ENCODE assay signal across 15 cellular contexts in the genomic region with DNA sequence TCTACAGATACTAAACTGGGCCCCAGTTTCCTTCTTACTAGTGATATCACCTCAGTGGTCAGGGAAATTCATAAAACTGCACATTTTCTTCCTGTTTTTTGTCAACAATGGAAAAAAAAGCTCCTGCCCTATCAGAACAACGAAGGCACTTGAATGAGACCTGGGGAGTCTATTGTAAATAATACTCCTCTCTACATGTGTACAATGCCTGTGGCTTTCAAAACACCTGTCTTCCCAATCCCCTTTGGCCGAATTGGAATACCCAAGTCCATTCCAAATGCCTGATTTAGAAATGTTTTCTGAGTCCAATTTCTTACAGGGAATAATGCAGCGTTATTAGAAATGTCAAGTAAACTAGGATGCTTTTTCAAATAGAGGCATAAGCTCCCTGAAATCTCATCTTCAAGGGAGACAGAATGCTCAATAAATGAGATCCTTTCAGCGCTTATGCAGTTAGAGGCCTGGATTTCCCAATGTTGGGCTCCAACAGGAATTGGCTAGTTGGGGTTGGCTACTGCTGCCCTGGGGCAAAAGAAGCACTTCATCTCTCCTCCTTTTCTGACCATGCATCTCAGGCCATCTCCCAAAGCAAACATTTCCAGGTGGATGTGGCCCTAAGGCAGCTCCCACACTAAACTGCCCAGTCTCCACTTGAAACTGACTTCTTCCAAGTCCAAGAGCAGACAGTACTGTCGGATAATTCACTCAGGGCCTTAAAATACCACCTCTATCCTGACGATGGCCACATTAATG.
A peak's percentile ranks its signal among the peaks of the same experiment; 100 is the strongest.
DNase-seq lines count a peak whose midpoint lies in the region; ATAC-seq and TF ChIP-seq lines count a peak whose summit lies in the region.
"Had no signal": no experiment of that assay in that cellular context is flagged by ENCODE, and none has a peak within 500 bp of the region (broad histone marks: within the 10 kb centered on the region; RNA-seq: fewer than 3 reads in every experiment).

No MANE protein-coding gene starts in this region.

- CTCF ChIA-PET in activated naive CD4-positive, alpha-beta T cell treated with anti-CD3 and anti-CD28 coated beads, Interleukin-2, amount 10 ng/mL, durations not matched to agents 7 days and 5 days (lab: Charles Lee): interaction anchor here (1.3 to 4.2 kb wide), 3 partner anchors 13 to 195 kb away, joined by 5 to 14 read pairs (median 12); a partner anchor contains a TSS

- H3K4me2 ChIP-seq in GM23338: no peak overlapping the region

- no peaks in the 10 kb centered on the region for H3K9me2 ChIP-seq in GM23338 (ENCODE audit: insufficient read depth)

- no peaks in the 10 kb centered on the region for H3F3A ChIP-seq in GM23338 (replicated peaks; ENCODE audit: low read depth)

- H3K27me3 ChIP-seq in GM23338 (ENCODE audit: insufficient read depth) (no peaks in the 10 kb centered on the region), gastroesophageal sphincter (no peaks in the 10 kb centered on the region)
- H3K27me3 ChIP-seq: adrenal gland had no signal

- WGBS in gastroesophageal sphincter (ENCODE audit: low coverage in 1 of 2), 2 donors: 87 to 90% methylated on average over 4 to 6 of the region's 6 CpGs

- H3K27me3 Mint-ChIP-seq in activated naive CD4-positive, alpha-beta T cell treated with anti-CD3 and anti-CD28 coated beads, Interleukin-2, amount 10 ng/mL, durations not matched to agents 7 days and 5 days: no peaks in the 10 kb centered on the region
- no peaks in the 10 kb centered on the region for H3K27me3 Mint-ChIP-seq in activated naive CD8-positive, alpha-beta T cell treated with anti-CD3 and anti-CD28 coated beads for 36 hours
- H3K27me3 Mint-ChIP-seq in stimulated activated naive B cell treated with anti-CD40 and anti-IgM and Interleukin-4, amounts not matched to agents 10 μg/mL and 1 μg/mL and 100 μg/mL, for 72 hours: no peaks in the 10 kb centered on the region
- peaks cover 3% of the 10 kb centered on the region for H3K27me3 Mint-ChIP-seq in GM23338 (ENCODE audit: insufficient read depth, low read depth, poor library complexity)

- H3K4me3 ChIP-seq in GM23338 (no peak overlapping the region), gastroesophageal sphincter (no peak overlapping the region)
- H3K4me3 ChIP-seq: adrenal gland, SK-N-MC had no signal

- H3K9me3 Mint-ChIP-seq in activated naive CD4-positive, alpha-beta T cell treated with anti-CD3 and anti-CD28 coated beads, Interleukin-2, amount 10 ng/mL, durations not matched to agents 7 days and 5 days: no peaks in the 10 kb centered on the region
- H3K9me3 Mint-ChIP-seq in activated naive CD8-positive, alpha-beta T cell treated with anti-CD3 and anti-CD28 coated beads for 36 hours: peaks cover 4% of the 10 kb centered on the region
- peaks cover 0 to 5% of the 10 kb centered on the region in 2 donors for H3K9me3 Mint-ChIP-seq in stimulated activated naive B cell treated with anti-CD40 and anti-IgM and Interleukin-4, amounts not matched to agents 10 μg/mL and 1 μg/mL and 100 μg/mL, for 72 hours
- no peaks in the 10 kb centered on the region for H3K9me3 Mint-ChIP-seq in GM23338

- TF ChIP-seq POLR2A in gastroesophageal sphincter (IDR thresholded peaks at IDR 0.05): no peak

- H3K36me3 ChIP-seq in GM23338 (ENCODE audit: insufficient read depth) (no peaks in the 10 kb centered on the region), gastroesophageal sphincter (peaks cover 0 to 10% of the 10 kb centered on the region in 2 donors)
- H3K36me3 ChIP-seq: adrenal gland had no signal

- H4K20me1 ChIP-seq in GM23338 (replicated peaks; ENCODE audit: insufficient read depth): no peaks in the 10 kb centered on the region

- no peak for ATAC-seq in stimulated activated naive B cell treated with anti-CD40 and anti-IgM and Interleukin-4, amounts not matched to agents 10 μg/mL and 1 μg/mL and 100 μg/mL, for 72 hours (replicated peaks)
- ATAC-seq in GM23338 (no peak), gastroesophageal sphincter (no peak)
- ATAC-seq: HCT116 had no signal

- no peak for DNase-seq in activated naive CD4-positive, alpha-beta T cell treated with anti-CD3 and anti-CD28 coated beads, Interleukin-2, amount 10 ng/mL, durations not matched to agents 7 days and 5 days
- no peak for DNase-seq in activated naive CD4-positive, alpha-beta T cell treated with Interleukin-2 at 50 U/mL for 16 hours
- DNase-seq in NCI-H345 (lab: John Stamatoyannopoulos, UW) (peak; percentile 75), GM23338 (ENCODE audit: low spot score) (no peak)
- no peak for DNase-seq in activated naive CD8-positive, alpha-beta T cell treated with anti-CD3 and anti-CD28 coated beads for 36 hours
- no peak for DNase-seq in stimulated activated naive B cell treated with anti-CD40 and anti-IgM and Interleukin-4, amounts not matched to agents 10 μg/mL and 1 μg/mL and 100 μg/mL, for 72 hours
- DNase-seq in stimulated activated CD4-positive, alpha-beta T cell treated with anti-CD3 and anti-CD28 coated beads, Interleukin-2, amount 100 ng/mL, for 48 hours: no peak
- DNase-seq: activated CD4-positive, alpha-beta T cell treated with anti-CD3 and anti-CD28 coated beads for 1 hour; adrenal gland; AML-193; cortex of kidney; mesendoderm had no signal

- H3K4me1 ChIP-seq in GM23338 (ENCODE audit: insufficient read depth) (peaks cover 11% of the 10 kb centered on the region; the same call in 1 of the 2 replicates), gastroesophageal sphincter (peaks cover 0 to 16% (median 0%) of the 10 kb centered on the region in 3 donors)
- H3K4me1 ChIP-seq: adrenal gland had no signal

- peaks cover 71% of the 10 kb centered on the region for H3K36me3 Mint-ChIP-seq in activated naive CD4-positive, alpha-beta T cell treated with anti-CD3 and anti-CD28 coated beads, Interleukin-2, amount 10 ng/mL, durations not matched to agents 7 days and 5 days
- H3K36me3 Mint-ChIP-seq in activated naive CD8-positive, alpha-beta T cell treated with anti-CD3 and anti-CD28 coated beads for 36 hours: peaks cover 56% of the 10 kb centered on the region
- H3K36me3 Mint-ChIP-seq in stimulated activated naive B cell treated with anti-CD40 and anti-IgM and Interleukin-4, amounts not matched to agents 10 μg/mL and 1 μg/mL and 100 μg/mL, for 72 hours: peaks cover 51 to 72% of the 10 kb centered on the region in 2 donors
- no peaks in the 10 kb centered on the region for H3K36me3 Mint-ChIP-seq in GM23338 (ENCODE audit: low read depth)

- peaks cover 71% of the 10 kb centered on the region for H3K4me1 Mint-ChIP-seq in activated naive CD4-positive, alpha-beta T cell treated with anti-CD3 and anti-CD28 coated beads, Interleukin-2, amount 10 ng/mL, durations not matched to agents 7 days and 5 days
- H3K4me1 Mint-ChIP-seq in activated naive CD8-positive, alpha-beta T cell treated with anti-CD3 and anti-CD28 coated beads for 36 hours: peaks cover 62% of the 10 kb centered on the region
- peaks cover 56 to 70% of the 10 kb centered on the region in 2 donors for H3K4me1 Mint-ChIP-seq in stimulated activated naive B cell treated with anti-CD40 and anti-IgM and Interleukin-4, amounts not matched to agents 10 μg/mL and 1 μg/mL and 100 μg/mL, for 72 hours
- peaks cover 21% of the 10 kb centered on the region; the same call in 2 of the 3 replicates for H3K4me1 Mint-ChIP-seq in GM23338

- H3K27ac Mint-ChIP-seq in activated naive CD4-positive, alpha-beta T cell treated with anti-CD3 and anti-CD28 coated beads, Interleukin-2, amount 10 ng/mL, durations not matched to agents 7 days and 5 days: peak overlapping the region; percentile 99
- peak overlapping the region; percentile 99 for H3K27ac Mint-ChIP-seq in activated naive CD8-positive, alpha-beta T cell treated with anti-CD3 and anti-CD28 coated beads for 36 hours
- peak overlapping the region; percentile 99 for H3K27ac Mint-ChIP-seq in stimulated activated naive B cell treated with anti-CD40 and anti-IgM and Interleukin-4, amounts not matched to agents 10 μg/mL and 1 μg/mL and 100 μg/mL, for 72 hours
- no peak overlapping the region for H3K27ac Mint-ChIP-seq in GM23338

- no peak for TF ChIP-seq EP300 in gastroesophageal sphincter (IDR thresholded peaks at IDR 0.05)

- H3K79me2 ChIP-seq in GM23338 (replicated peaks; ENCODE audit: insufficient read depth): no peaks in the 10 kb centered on the region

- H2AFZ ChIP-seq in GM23338: no peak overlapping the region

- H3K9me3 ChIP-seq in gastroesophageal sphincter: no peaks in the 10 kb centered on the region
- H3K9me3 ChIP-seq: adrenal gland had no signal

- H3K4me3 Mint-ChIP-seq in activated naive CD4-positive, alpha-beta T cell treated with anti-CD3 and anti-CD28 coated beads, Interleukin-2, amount 10 ng/mL, durations not matched to agents 7 days and 5 days: peak overlapping the region; percentile 64
- peak overlapping the region; percentile 67 for H3K4me3 Mint-ChIP-seq in activated naive CD8-positive, alpha-beta T cell treated with anti-CD3 and anti-CD28 coated beads for 36 hours
- H3K4me3 Mint-ChIP-seq in stimulated activated naive B cell treated with anti-CD40 and anti-IgM and Interleukin-4, amounts not matched to agents 10 μg/mL and 1 μg/mL and 100 μg/mL, for 72 hours: peak overlapping the region; percentile 72 to 77
- H3K4me3 Mint-ChIP-seq in GM23338: no peak overlapping the region

- no peak overlapping the region for H3K27ac ChIP-seq in GM23338 (ENCODE audit: low read depth)
- no peak overlapping the region for H3K27ac ChIP-seq in gastroesophageal sphincter
- H3K27ac ChIP-seq: adrenal gland, SK-N-MC had no signal

- TF ChIP-seq CTCF in GM23338 (conservative IDR thresholded peaks at IDR 0.05; ENCODE audit: low read depth in 2 of 2) (no peak), gastroesophageal sphincter (IDR thresholded peaks at IDR 0.05) (no peak)

TF ChIP-seq in GM23338, 12 proteins besides CTCF, POLR2A, EP300 and RAD21 (continues in another document):
- TF ChIP-seq ZNF114 (CRISPR knock-in tag; IDR thresholded peaks at IDR 0.05) (no peak), ZNF331 (CRISPR knock-in tag; IDR thresholded peaks at IDR 0.05; ENCODE audit: low read depth) (no peak), JUNB (IDR thresholded peaks at IDR 0.05; ENCODE audit: unreplicated experiment) (no peak), STAT1 (IDR thresholded peaks at IDR 0.05; ENCODE audit: unreplicated experiment) (no peak)
